In the genomic region with DNA sequence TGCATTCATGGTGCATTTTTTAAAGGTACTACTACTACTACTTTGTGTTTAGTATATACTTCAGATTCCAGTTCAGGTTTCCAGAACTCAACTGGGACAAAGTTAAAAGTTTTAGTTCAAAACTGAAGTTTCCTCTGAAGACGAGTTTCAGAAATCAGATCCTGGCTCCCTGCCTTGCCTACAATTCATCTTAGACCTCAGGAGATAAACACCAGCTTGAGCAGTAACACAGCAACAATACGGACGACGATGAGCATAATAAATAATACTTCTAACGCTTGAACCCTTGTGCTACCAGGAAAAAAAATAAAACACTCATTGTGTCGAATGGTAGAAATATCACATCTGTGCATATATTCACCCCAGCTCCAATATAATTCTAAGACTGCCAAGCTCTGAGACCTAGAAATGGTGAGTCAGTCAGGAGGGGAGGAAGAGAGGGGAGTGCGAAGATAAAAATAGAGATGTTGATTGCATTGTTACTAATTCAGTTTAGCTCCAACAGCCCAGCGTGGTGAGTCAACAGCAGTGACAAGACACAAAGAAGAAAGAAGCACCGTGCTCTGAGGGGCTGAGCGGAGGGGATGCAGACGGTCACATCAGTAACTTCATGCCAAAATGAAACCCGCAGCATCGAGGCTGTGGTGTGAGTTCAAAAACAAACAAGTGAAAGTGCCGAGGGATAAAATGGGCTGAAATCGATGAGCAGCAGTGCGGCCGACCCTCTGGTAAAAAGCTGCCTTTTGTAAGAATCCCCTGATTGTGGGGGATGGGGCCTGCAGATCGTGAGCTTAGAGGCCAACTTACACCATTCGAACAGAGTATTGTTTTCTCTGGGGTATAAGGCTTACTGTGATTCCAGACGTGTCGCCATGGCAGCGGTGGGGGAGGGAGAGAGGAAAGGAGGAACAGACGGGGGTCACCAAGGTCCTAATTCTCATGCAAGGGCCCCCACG, we compare ENCODE assay signal across 9 cellular contexts.
DNase-seq lines count a peak whose midpoint lies in the region; ATAC-seq and TF ChIP-seq lines count a peak whose summit lies in the region.
"Had no signal": no experiment of that assay in that cellular context is flagged by ENCODE, and none has a peak within 500 bp of the region (broad histone marks: within the 10 kb centered on the region; RNA-seq: fewer than 3 reads in every experiment).

No MANE protein-coding gene starts in this region.

- peak overlapping the region; percentile 17 for H4K8ac ChIP-seq in trophoblast cell (ENCODE audit: low read depth, low read length)

- peaks cover 2% of the 10 kb centered on the region for H3K36me3 Mint-ChIP-seq in activated naive CD4-positive, alpha-beta T cell treated with anti-CD3 and anti-CD28 coated beads, Interleukin-2, amount 50 U/mL, for 24 hours
- H3K36me3 Mint-ChIP-seq in glutamatergic neuron (ENCODE audit: unreplicated experiment) = no peaks in the 10 kb centered on the region

- no peak overlapping the region for H2BK120ac ChIP-seq in trophoblast cell (ENCODE audit: insufficient read depth, low read length, poor library complexity)

- whole genome bisulfite sequencing in trophoblast cell (ENCODE audit: extremely low coverage, insufficient coverage, insufficient read length) = no CpG with 5 or more reads among the region's 24 CpGs

- H3K9me3 ChIP-seq in trophoblast cell (ENCODE audit: insufficient read depth, low read depth, low read length) = no peaks in the 10 kb centered on the region

- H3K4me1 ChIP-seq in trophoblast cell (ENCODE audit: control insufficient read depth in 1 of 2, insufficient read depth in 2 of 2, low read length in 2 of 2) = peaks cover 6 to 7% of the 10 kb centered on the region in 2 experiments

- peak overlapping the region; percentile 42 for H3K14ac ChIP-seq in trophoblast cell (ENCODE audit: low read length)

- no peak for DNase-seq in activated naive CD4-positive, alpha-beta T cell treated with Interleukin-2 at 50 U/mL for 16 hours
- peak; percentile 16 for DNase-seq in UCSD-AML1 (lab: John Stamatoyannopoulos, UW; ENCODE audit: unreplicated experiment)
- DNase-seq in glutamatergic neuron = peak; percentile 87
- DNase-seq in trophoblast cell = peak; percentile 8 to 24
- no peak for DNase-seq in NCI-H69 (lab: John Stamatoyannopoulos, UW)
- DNase-seq: activated naive CD8-positive, alpha-beta T cell treated with anti-CD3 and anti-CD28 coated beads, Interleukin-2, amount 10 ng/mL, durations not matched to agents 7 days and 5 days had no signal

- no peak overlapping the region for H3K27ac ChIP-seq in trophoblast cell (ENCODE audit: low read depth, low read length)

- ATAC-seq in HG02973 (IDR thresholded peaks at IDR 0.05; ENCODE audit: unreplicated experiment) (no peak), HG02759 (IDR thresholded peaks at IDR 0.05; ENCODE audit: unreplicated experiment) (no peak)

- H3K27ac Mint-ChIP-seq in activated naive CD4-positive, alpha-beta T cell treated with anti-CD3 and anti-CD28 coated beads, Interleukin-2, amount 50 U/mL, for 24 hours = peak overlapping the region; percentile 4
- peak overlapping the region; percentile 100 for H3K27ac Mint-ChIP-seq in glutamatergic neuron (ENCODE audit: unreplicated experiment)
- H3K27ac Mint-ChIP-seq: activated naive CD8-positive, alpha-beta T cell treated with anti-CD3 and anti-CD28 coated beads, Interleukin-2, amount 10 ng/mL, durations not matched to agents 7 days and 5 days had no signal

- peak overlapping the region; percentile 37 for H3K18ac ChIP-seq in trophoblast cell (ENCODE audit: low read length)

- H4K12ac ChIP-seq in trophoblast cell (ENCODE audit: low read depth, low read length) = no peak overlapping the region

- peak overlapping the region; percentile 52 for H2AFZ ChIP-seq in trophoblast cell (ENCODE audit: insufficient read depth, low read length, poor library complexity)

- peaks cover 5% of the 10 kb centered on the region for H3K79me1 ChIP-seq in trophoblast cell (ENCODE audit: low read length)

- H3K4ac ChIP-seq in trophoblast cell (ENCODE audit: low read depth, low read length) = peak overlapping the region; percentile 53

- H3K4me3 Mint-ChIP-seq in activated naive CD4-positive, alpha-beta T cell treated with anti-CD3 and anti-CD28 coated beads, Interleukin-2, amount 50 U/mL, for 24 hours = peak overlapping the region; percentile 46
- peak overlapping the region; percentile 81 for H3K4me3 Mint-ChIP-seq in glutamatergic neuron (ENCODE audit: unreplicated experiment)
- H3K4me3 Mint-ChIP-seq: activated naive CD8-positive, alpha-beta T cell treated with anti-CD3 and anti-CD28 coated beads, Interleukin-2, amount 10 ng/mL, durations not matched to agents 7 days and 5 days had no signal

- no peak overlapping the region for H3K9ac ChIP-seq in trophoblast cell (ENCODE audit: low read length)

- no peaks in the 10 kb centered on the region for H3K9me3 Mint-ChIP-seq in activated naive CD4-positive, alpha-beta T cell treated with anti-CD3 and anti-CD28 coated beads, Interleukin-2, amount 50 U/mL, for 24 hours
- peaks cover 9% of the 10 kb centered on the region for H3K9me3 Mint-ChIP-seq in glutamatergic neuron (ENCODE audit: unreplicated experiment)
- H3K9me3 Mint-ChIP-seq: activated naive CD8-positive, alpha-beta T cell treated with anti-CD3 and anti-CD28 coated beads, Interleukin-2, amount 10 ng/mL, durations not matched to agents 7 days and 5 days had no signal

- TF ChIP-seq CTCF in glutamatergic neuron (IDR thresholded peaks at IDR 0.05; ENCODE audit: partially characterized antibody, unreplicated experiment) = no peak

- peak overlapping the region; percentile 36 for H3K4me2 ChIP-seq in trophoblast cell (ENCODE audit: low read length)

- peak overlapping the region; percentile 38 for H2BK5ac ChIP-seq in trophoblast cell (ENCODE audit: low read depth, low read length, poor library complexity)

- no peak overlapping the region for H3K23ac ChIP-seq in trophoblast cell (ENCODE audit: low read length)

- H3K79me2 ChIP-seq in trophoblast cell (ENCODE audit: control insufficient read depth, insufficient read depth, low read length, poor library complexity) = peaks cover 2% of the 10 kb centered on the region

- H3K4me3 ChIP-seq in trophoblast cell (ENCODE audit: low read depth, low read length) = no peak overlapping the region

- no peaks in the 10 kb centered on the region for H3K27me3 ChIP-seq in trophoblast cell (ENCODE audit: insufficient read depth, low read length)

- peak overlapping the region; percentile 70 for H4K91ac ChIP-seq in trophoblast cell (ENCODE audit: low read depth, low read length)

- H2BK12ac ChIP-seq in trophoblast cell (ENCODE audit: low read length) = peak overlapping the region; percentile 54

- peaks cover 7% of the 10 kb centered on the region for H3K4me1 Mint-ChIP-seq in activated naive CD4-positive, alpha-beta T cell treated with anti-CD3 and anti-CD28 coated beads, Interleukin-2, amount 50 U/mL, for 24 hours
- peaks cover 65% of the 10 kb centered on the region for H3K4me1 Mint-ChIP-seq in glutamatergic neuron (ENCODE audit: low read depth, unreplicated experiment)
- H3K4me1 Mint-ChIP-seq: activated naive CD8-positive, alpha-beta T cell treated with anti-CD3 and anti-CD28 coated beads, Interleukin-2, amount 10 ng/mL, durations not matched to agents 7 days and 5 days had no signal

- peak overlapping the region; percentile 34 for H2AK5ac ChIP-seq in trophoblast cell (ENCODE audit: low read length)

- H3K36me3 ChIP-seq in trophoblast cell (ENCODE audit: control insufficient read depth in 1 of 2, insufficient read depth in 2 of 2, low read length in 2 of 2) = no peaks in the 10 kb centered on the region

- H3K27me3 Mint-ChIP-seq in activated naive CD4-positive, alpha-beta T cell treated with anti-CD3 and anti-CD28 coated beads, Interleukin-2, amount 50 U/mL, for 24 hours = peaks cover 2% of the 10 kb centered on the region
- H3K27me3 Mint-ChIP-seq in glutamatergic neuron (ENCODE audit: unreplicated experiment) = peaks cover 5% of the 10 kb centered on the region
- H3K27me3 Mint-ChIP-seq: activated naive CD8-positive, alpha-beta T cell treated with anti-CD3 and anti-CD28 coated beads, Interleukin-2, amount 10 ng/mL, durations not matched to agents 7 days and 5 days had no signal

Comparison
In these comparisons a context has a peak if more than half of its experiments do, and no peak if none do; other contexts are left out.
1. DNase-seq: peak in UCSD-AML1 (single experiment), glutamatergic neuron (single experiment) and trophoblast cell (2 of 2); none in activated naive CD4-positive, alpha-beta T cell treated with Interleukin-2 at 50 U/mL for 16 hours (single experiment) and NCI-H69 (single experiment).